Comparison of ENCODE assay signal across 11 cellular contexts in the genomic region with DNA sequence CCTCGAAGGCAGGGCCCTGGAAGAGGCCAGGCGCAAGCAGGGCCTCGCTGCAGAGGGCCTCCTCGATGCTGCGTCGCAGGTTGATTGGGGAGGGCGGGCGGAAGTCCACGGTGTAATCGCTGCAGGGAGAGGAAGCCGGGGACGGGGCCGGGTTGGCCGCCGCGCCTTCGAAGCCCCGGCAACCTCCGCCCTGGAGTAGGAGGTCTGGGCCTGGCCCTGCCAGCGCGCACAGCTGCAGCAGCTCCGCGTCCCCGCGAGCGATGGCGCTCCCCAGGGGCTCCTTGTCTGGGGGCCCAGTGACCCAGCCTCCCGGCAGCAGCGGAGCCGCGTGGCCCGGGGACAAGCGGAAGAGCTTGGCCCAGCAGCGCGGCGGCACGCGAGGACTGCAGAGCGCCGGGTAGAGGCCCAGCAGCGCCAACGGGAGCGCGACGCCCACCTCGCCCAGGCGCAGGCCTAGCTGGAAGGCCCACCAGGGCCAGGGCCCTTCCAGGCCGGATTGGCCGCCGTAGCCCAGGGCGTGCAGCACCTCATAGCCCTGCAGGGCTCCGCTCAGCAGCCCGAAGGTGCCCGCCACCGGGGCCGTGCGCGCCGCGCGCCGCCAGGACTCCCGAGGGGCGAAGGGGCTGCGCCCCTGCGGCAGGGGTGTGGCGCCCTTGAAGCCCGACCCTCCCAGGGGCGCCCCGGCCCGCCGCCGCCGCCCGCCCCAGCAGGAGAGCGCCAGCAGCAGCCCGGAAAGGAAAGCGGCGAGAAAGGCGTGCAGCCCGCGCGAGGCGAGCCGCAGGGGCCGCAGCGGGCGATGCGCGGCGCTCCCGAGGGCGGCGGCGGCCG. TPM values are rescaled to one million over a fixed set of nuclear protein-coding genes. Genes with fewer than 3 reads are reported as not detected.
DNase-seq lines count a peak whose midpoint lies in the region; ATAC-seq and TF ChIP-seq lines count a peak whose summit lies in the region.
"Had no signal": no experiment of that assay in that cellular context is flagged by ENCODE, and none has a peak within 500 bp of the region (broad histone marks: within the 10 kb centered on the region; RNA-seq: fewer than 3 reads in every experiment).

No MANE protein-coding gene starts in this region.

- peak overlapping the region; percentile 44 for H3K4me2 ChIP-seq in smooth muscle cell

- CTCF ChIA-PET in activated CD8-positive, alpha-beta T cell treated with anti-CD3 and anti-CD28 coated beads for 36 hours (lab: Charles Lee) = interaction anchor here (11.7 kb wide), 1 partner anchor 39 kb away, joined by 264 read pairs; no protein-coding TSS in a partner anchor

- no peak overlapping the region for H3K27ac Mint-ChIP-seq in activated CD8-positive, alpha-beta T cell treated with anti-CD3 and anti-CD28 coated beads for 36 hours
- H3K27ac Mint-ChIP-seq: brain had no signal

- peak; percentile 42 for ATAC-seq in activated CD8-positive, alpha-beta T cell treated with anti-CD3 and anti-CD28 coated beads for 36 hours
- no peak for ATAC-seq in GM19395 (IDR thresholded peaks at IDR 0.05; ENCODE audit: unreplicated experiment)

- no peaks in the 10 kb centered on the region for H3K36me3 Mint-ChIP-seq in activated CD8-positive, alpha-beta T cell treated with anti-CD3 and anti-CD28 coated beads for 36 hours (ENCODE audit: low read depth)

- POLR2A ChIA-PET in activated CD8-positive, alpha-beta T cell treated with anti-CD3 and anti-CD28 coated beads for 36 hours (lab: Charles Lee) = interaction anchor here (1.0 kb wide), 1 partner anchor 36 kb away, joined by 3 read pairs; no protein-coding TSS in a partner anchor

- H3K4me1 Mint-ChIP-seq in activated CD8-positive, alpha-beta T cell treated with anti-CD3 and anti-CD28 coated beads for 36 hours (ENCODE audit: low read depth) = no peaks in the 10 kb centered on the region

- no peaks in the 10 kb centered on the region for H4K20me1 ChIP-seq in smooth muscle cell (ENCODE audit: low read depth)

- H3K27me3 ChIP-seq in left ventricle myocardium inferior (ENCODE audit: low read depth) (peaks cover 43% of the 10 kb centered on the region), smooth muscle cell (ENCODE audit: low read depth) (peaks cover 52% of the 10 kb centered on the region)

- DNase-seq in DMS53 (lab: John Stamatoyannopoulos, UW) = peak; percentile 67
- no peak for DNase-seq in DMS53 treated with DMSO at 0.1 percent for 48 hours (lab: John Stamatoyannopoulos, UW; ENCODE audit: unreplicated experiment)
- peak; percentile 21 for DNase-seq in activated CD8-positive, alpha-beta T cell treated with anti-CD3 and anti-CD28 coated beads for 36 hours
- peak; percentile 21 for DNase-seq in left ventricle myocardium inferior
- DNase-seq in smooth muscle cell (lab: John Stamatoyannopoulos, UW; ENCODE audit: unreplicated experiment) = no peak
- DNase-seq in RKO (ENCODE audit: low spot score) = no peak
- no peak for DNase-seq in dedifferentiated amniotic fluid mesenchymal stem cell (ENCODE audit: extremely low spot score)
- DNase-seq: NK-92 treated with Interleukin-12 subunit alpha and Interleukin-12 subunit beta, amount 100 ng/mL, for 24 hours had no signal

- no peaks in the 10 kb centered on the region for H3F3A ChIP-seq in smooth muscle cell (ENCODE audit: low read depth)

- no peak overlapping the region for H3K4me3 Mint-ChIP-seq in activated CD8-positive, alpha-beta T cell treated with anti-CD3 and anti-CD28 coated beads for 36 hours
- H3K4me3 Mint-ChIP-seq: brain had no signal

- H3K9me3 ChIP-seq in left ventricle myocardium inferior (replicated peaks) (no peaks in the 10 kb centered on the region), smooth muscle cell (replicated peaks; ENCODE audit: low read depth) (no peaks in the 10 kb centered on the region)

- H3K9ac ChIP-seq in smooth muscle cell (ENCODE audit: low read depth) = no peak overlapping the region

- WGBS in smooth muscle cell (ENCODE audit: low lambda C conversion rate) = 50% methylated on average over 62 of the region's 96 CpGs

- H3K4me1 ChIP-seq in left ventricle myocardium inferior (peaks cover 15% of the 10 kb centered on the region), smooth muscle cell (ENCODE audit: low read depth) (peaks cover 3% of the 10 kb centered on the region)

- H3K27ac ChIP-seq in left ventricle myocardium inferior (replicated peaks) = no peak overlapping the region
- no peak overlapping the region for H3K27ac ChIP-seq in smooth muscle cell (ENCODE audit: low read depth)

- H3K27me3 Mint-ChIP-seq in activated CD8-positive, alpha-beta T cell treated with anti-CD3 and anti-CD28 coated beads for 36 hours = peaks cover 19% of the 10 kb centered on the region

- no peaks in the 10 kb centered on the region for H3K36me3 ChIP-seq in left ventricle myocardium inferior
- H3K36me3 ChIP-seq in smooth muscle cell (ENCODE audit: low read depth) = no peaks in the 10 kb centered on the region

- intact Hi-C loops in activated CD8-positive, alpha-beta T cell treated with anti-CD3 and anti-CD28 coated beads for 36 hours (cut with micrococcal nuclease) = no loop called here
- intact Hi-C loops in left ventricle myocardium inferior (cut with micrococcal nuclease) = no loop called here

- no peak for TF ChIP-seq CTCF in activated CD8-positive, alpha-beta T cell treated with anti-CD3 and anti-CD28 coated beads for 36 hours (IDR thresholded peaks at IDR 0.05)
- no peak for TF ChIP-seq CTCF in left ventricle myocardium inferior (IDR thresholded peaks at IDR 0.05; ENCODE audit: borderline replicate concordance)
- TF ChIP-seq CTCF in smooth muscle cell (IDR thresholded peaks at IDR 0.05; ENCODE audit: borderline replicate concordance, insufficient read depth, poor library complexity, severe bottlenecking) = no peak

- no peaks in the 10 kb centered on the region for H3K79me2 ChIP-seq in smooth muscle cell (ENCODE audit: low read depth)

- H2AFZ ChIP-seq in smooth muscle cell (ENCODE audit: low read depth) = no peak overlapping the region

- H3K4me3 ChIP-seq in left ventricle myocardium inferior (peak overlapping the region; percentile 58), smooth muscle cell (no peak overlapping the region)

- no peaks in the 10 kb centered on the region for H3K9me3 Mint-ChIP-seq in activated CD8-positive, alpha-beta T cell treated with anti-CD3 and anti-CD28 coated beads for 36 hours
- H3K9me3 Mint-ChIP-seq: brain had no signal

RNA-seq across cellular contexts. Expression of a gene that starts 7.8 kb away (rescaled TPM):
- total RNA-seq in activated CD8-positive, alpha-beta T cell treated with anti-CD3 and anti-CD28 coated beads for 36 hours = 10 to 100 TPM; 55.3 to 55.6 TPM
- total RNA-seq in left ventricle myocardium inferior (35.7 TPM), smooth muscle cell (13.7 and 17.3 TPM in 2 replicates)
- 23.2 and 27.1 TPM in 2 replicates for polyA plus RNA-seq in smooth muscle cell

RNA-seq across cellular contexts. Expression of a gene that starts 10.0 kb away (rescaled TPM):
- total RNA-seq in activated CD8-positive, alpha-beta T cell treated with anti-CD3 and anti-CD28 coated beads for 36 hours = under 1 TPM; 0.20 to 0.69 TPM
- total RNA-seq in left ventricle myocardium inferior (1.6 TPM), smooth muscle cell (0.09 and 2.5 TPM in 2 replicates)
- 0.83 and 1.5 TPM in 2 replicates for polyA plus RNA-seq in smooth muscle cell
- total RNA-seq: fibroblast of villous mesenchyme had no signal

RNA-seq across cellular contexts. Expression of a gene that starts 58.3 kb away (rescaled TPM):
- total RNA-seq in activated CD8-positive, alpha-beta T cell treated with anti-CD3 and anti-CD28 coated beads for 36 hours = 10 to 100 TPM; 60.5 to 68.1 TPM
- total RNA-seq in left ventricle myocardium inferior (17.4 TPM), smooth muscle cell (48.4 and 56.0 TPM in 2 replicates)
- 99.4 and 129 TPM in 2 replicates for polyA plus RNA-seq in smooth muscle cell

Comparison
In these comparisons a context has a peak if more than half of its experiments do, and no peak if none do; other contexts are left out.
1. DNase-seq: peak in DMS53 (single experiment), activated CD8-positive, alpha-beta T cell treated with anti-CD3 and anti-CD28 coated beads for 36 hours (single experiment) and left ventricle myocardium inferior (single experiment); none in DMS53 treated with DMSO at 0.1 percent for 48 hours (single experiment), smooth muscle cell (single experiment), RKO (single experiment) and dedifferentiated amniotic fluid mesenchymal stem cell (single experiment).